Comparison of ENCODE assay signal across 15 cellular contexts in genomic region chr9:114525505-114525904, GRCh38. TPM values are rescaled to one million over a fixed set of nuclear protein-coding genes. Genes with fewer than 3 reads are reported as not detected.
DNase-seq lines count a peak whose midpoint lies in the region; TF ChIP-seq lines count a peak whose summit lies in the region.
"Had no signal": no experiment of that assay in that cellular context is flagged by ENCODE, and none has a peak within 500 bp of the region (broad histone marks: within the 10 kb centered on the region; RNA-seq: fewer than 3 reads in every experiment).

No MANE protein-coding gene starts in this region.

- no peak overlapping the region for H3K27ac ChIP-seq in SK-N-SH (ENCODE audit: low read depth in 2 of 2, low read length in 1 of 2)
- H3K27ac ChIP-seq: stomach had no signal

- H4K20me1 ChIP-seq in SK-N-SH (ENCODE audit: insufficient read depth) = no peaks in the 10 kb centered on the region

- H3K27me3 ChIP-seq in SK-N-SH (ENCODE audit: insufficient read depth) = peaks cover 14% of the 10 kb centered on the region; the same call in 1 of the 2 replicates

- CTCF ChIA-PET in SK-N-SH (lab: Yijun Ruan, JAX) = interaction anchor here (1.1 kb wide), 1 partner anchor 156 kb away, joined by 3 read pairs; no protein-coding TSS in a partner anchor

- H3K9ac ChIP-seq in SK-N-SH = no peak overlapping the region

- H3K9me3 ChIP-seq in SK-N-SH = no peaks in the 10 kb centered on the region
- H3K9me3 ChIP-seq: stomach had no signal

- no peak overlapping the region for H3K4me2 ChIP-seq in SK-N-SH

- H3F3A ChIP-seq in SK-N-SH (replicated peaks; ENCODE audit: insufficient read depth) = peaks cover 7% of the 10 kb centered on the region

- 22% methylated on average over 3 of the region's 3 CpGs for WGBS in SK-N-SH (ENCODE audit: low lambda C conversion rate)

- no peaks in the 10 kb centered on the region for H3K9me2 ChIP-seq in SK-N-SH

- no peak overlapping the region for H3K4me3 ChIP-seq in SK-N-SH (ENCODE audit: low read depth in 2 of 2, low read length in 1 of 2)
- no peak overlapping the region for H3K4me3 ChIP-seq in fibroblast of mammary gland (ENCODE audit: control insufficient read depth, low read depth, low read length)
- H3K4me3 ChIP-seq: stomach had no signal

- no peak for TF ChIP-seq CTCF in SK-N-SH (IDR thresholded peaks at IDR 0.05)
- no peak for TF ChIP-seq CTCF in fibroblast of mammary gland (conservative IDR thresholded peaks at IDR 0.05; ENCODE audit: control insufficient read depth, insufficient read depth, low read depth, low read length)

- no peak overlapping the region for H2AFZ ChIP-seq in SK-N-SH (ENCODE audit: low read depth)

- H3K4me1 ChIP-seq in SK-N-SH (ENCODE audit: control insufficient read depth in 1 of 2, insufficient read depth in 2 of 2, low read depth in 1 of 2, low read length in 1 of 2) = no peaks in the 10 kb centered on the region
- H3K4me1 ChIP-seq: stomach had no signal

- H3K79me2 ChIP-seq in SK-N-SH (ENCODE audit: insufficient read depth) = no peaks in the 10 kb centered on the region

- DNase-seq in HCEC 1CT (peak; percentile 88), SK-N-SH (no peak), fibroblast of mammary gland (ENCODE audit: low read depth) (peak; percentile 69), NCI-H2081 (lab: John Stamatoyannopoulos, UW) (no peak), NCI-H1048 (lab: John Stamatoyannopoulos, UW) (no peak)
- no peak for DNase-seq in stimulated activated naive CD4-positive, alpha-beta T cell (lab: John Stamatoyannopoulos, UW)
- DNase-seq in stimulated activated CD4-positive, alpha-beta T cell treated with anti-CD3 and anti-CD28 coated beads, Interleukin-12 subunit alpha, Interleukin-12 subunit beta, amount 100 ng/mL, for 4 hours = no peak
- DNase-seq: activated naive CD4-positive, alpha-beta T cell treated with anti-CD3 and anti-CD28 coated beads, Interleukin-2, amount 50 U/mL, for 16 hours; CD8-positive, alpha-beta memory T cell; head of caudate nucleus; islet precursor cell; NCI-H2029 treated with DMSO at 0.1 percent for 48 hours; NCI-H526 treated with DMSO at 0.1 percent for 48 hours; stomach; T-helper 17 cell had no signal

- no peak for TF ChIP-seq RAD21 in SK-N-SH (IDR thresholded peaks at IDR 0.05; ENCODE audit: low read length)

- H3K36me3 ChIP-seq in SK-N-SH (replicated peaks in 1 of 2; ENCODE audit: control insufficient read depth in 1 of 2, insufficient read depth in 2 of 2, low read length in 1 of 2) = no peaks in the 10 kb centered on the region
- H3K36me3 ChIP-seq: stomach had no signal

- POLR2A ChIA-PET in SK-N-SH (lab: Yijun Ruan, JAX) = no interaction called here

- no peak for TF ChIP-seq EP300 in SK-N-SH (IDR thresholded peaks at IDR 0.05; ENCODE audit: borderline replicate concordance in 1 of 2, low read depth in 1 of 2, low read length in 1 of 2)

TF ChIP-seq in SK-N-SH, 30 proteins besides CTCF, POLR2A, EP300 and RAD21:
- no peak for TF ChIP-seq SMC3 (IDR thresholded peaks at IDR 0.05; ENCODE audit: low read depth, low read length)
- peak; percentile 67 for TF ChIP-seq JUND (IDR thresholded peaks at IDR 0.05)
- TF ChIP-seq TAF1 (IDR thresholded peaks at IDR 0.05; ENCODE audit: borderline replicate concordance, low read depth, low read length) = no peak
- TF ChIP-seq TCF12 (IDR thresholded peaks at IDR 0.05) = peak; percentile 32; the same call in 1 of the 2 replicates
- TF ChIP-seq PBX3 (IDR thresholded peaks at IDR 0.05) = 0 out of 2 replicates have a peak, but pooled peaks have one; percentile 22
- TF ChIP-seq FOSL2 (IDR thresholded peaks at IDR 0.05; ENCODE audit: borderline replicate concordance, low read depth) = peak; percentile 82

RNA-seq across cellular contexts. Expression of gene WHRN, which starts 20.2 kb away (rescaled TPM):
- polyA plus RNA-seq in SK-N-SH (2012; rRNA removed) = 2.7 and 4.6 TPM in 2 replicates
- 1.2 and 2.0 TPM in 2 replicates for polyA plus RNA-seq in SK-N-SH (2012; cell fraction: cytosol; rRNA removed)
- polyA plus RNA-seq in SK-N-SH (2012; cell fraction: nucleus; rRNA removed) = 23.9 and 28.5 TPM in 2 replicates

Comparison
In these comparisons a context has a peak if more than half of its experiments do, and no peak if none do; other contexts are left out.
1. DNase-seq: peak in HCEC 1CT (single experiment) and fibroblast of mammary gland (single experiment); none in SK-N-SH (single experiment), NCI-H2081 (0 of 2), NCI-H1048 (single experiment), stimulated activated naive CD4-positive, alpha-beta T cell (0 of 6) and stimulated activated CD4-positive, alpha-beta T cell treated with anti-CD3 and anti-CD28 coated beads, Interleukin-12 subunit alpha, Interleukin-12 subunit beta, amount 100 ng/mL, for 4 hours (single experiment).